Comparison of ENCODE assay signal across 31 cellular contexts in the genomic region with DNA sequence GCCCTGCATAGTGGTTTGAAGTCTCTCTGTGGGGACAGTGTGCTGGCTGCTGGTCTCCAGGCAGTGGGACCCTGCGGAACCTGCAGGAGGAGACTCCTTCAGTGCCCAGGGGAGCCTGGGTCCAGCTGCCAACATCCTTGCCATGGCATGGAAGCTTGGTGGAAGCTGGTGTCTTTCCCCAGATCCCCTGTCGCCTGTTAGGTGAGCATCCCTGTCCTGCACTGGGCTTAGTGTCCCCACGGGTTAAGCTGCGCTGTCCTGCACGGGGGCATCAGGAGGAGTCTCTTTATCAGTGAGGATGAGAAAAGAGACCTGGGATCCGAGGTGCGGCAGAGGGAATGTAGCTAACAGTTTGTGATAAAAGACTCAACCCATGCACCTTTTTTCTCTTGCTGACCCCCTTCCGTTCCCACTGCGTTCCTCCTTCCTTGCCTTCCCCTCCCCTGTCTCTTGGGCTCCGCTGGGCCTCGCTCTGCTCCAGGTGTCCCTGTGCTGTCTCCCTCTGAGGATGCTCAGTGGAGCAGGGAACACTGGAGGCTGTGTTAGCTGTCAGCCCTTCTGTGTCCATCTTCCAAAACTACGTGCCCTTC. TPM values are rescaled to one million over a fixed set of nuclear protein-coding genes. Genes with fewer than 3 reads are reported as not detected.
DNase-seq lines count a peak whose midpoint lies in the region; ATAC-seq and TF ChIP-seq lines count a peak whose summit lies in the region.
"Had no signal": no experiment of that assay in that cellular context is flagged by ENCODE, and none has a peak within 500 bp of the region (broad histone marks: within the 10 kb centered on the region; RNA-seq: fewer than 3 reads in every experiment).

No MANE protein-coding gene starts in this region.

- TF ChIP-seq POLR2A in Peyer's patch (IDR thresholded peaks at IDR 0.05): no peak

- no peaks in the 10 kb centered on the region for H3K27me3 ChIP-seq in Peyer's patch
- H3K27me3 ChIP-seq in CD4-positive, alpha-beta T cell (ENCODE audit: control insufficient read depth, insufficient read depth, low read length): no peaks in the 10 kb centered on the region
- H3K27me3 ChIP-seq: ascending aorta, cardiac muscle cell, upper lobe of left lung had no signal

- no peaks in the 10 kb centered on the region for H3K9me3 ChIP-seq in Peyer's patch
- peaks cover 12% of the 10 kb centered on the region for H3K9me3 ChIP-seq in CD4-positive, alpha-beta T cell (ENCODE audit: control insufficient read depth, low read length)
- H3K9me3 ChIP-seq: upper lobe of left lung had no signal

- DNase-seq in activated CD4-positive, CD25-positive, alpha-beta regulatory T cell treated with anti-CD3 and anti-CD28 coated beads, Interleukin-2, amount 50 U/mL, for 72 hours: peak; percentile 20
- DNase-seq in Peyer's patch: peak in 2 of 3 donors; percentile 31 to 40
- DNase-seq in coronary artery (ENCODE audit: low spot score): peak; percentile 69
- DNase-seq in posterior vena cava (ENCODE audit: low spot score): peak; percentile 58
- no peak for DNase-seq in NCI-H345 treated with DMSO at 0.1 percent for 48 hours (lab: John Stamatoyannopoulos, UW; ENCODE audit: unreplicated experiment)
- no peak for DNase-seq in CD4-positive, alpha-beta T cell
- no peak for DNase-seq in substantia nigra (lab: John Stamatoyannopoulos, UW)
- DNase-seq: activated T-cell treated with anti-CD3 and anti-CD28 coated beads, Interleukin-2, amount 50 U/mL, for 72 hours; cortex of kidney; DMS79; effector memory CD4-positive, alpha-beta T cell; immature natural killer cell; mesenchymal stem cell; MV-4-11; NCI-H1436; NCI-H2081; NCI-H2227 treated with DMSO at 0.1 percent for 48 hours; NCI-H526 treated with DMSO at 0.1 percent for 48 hours; NK-92 treated with Interleukin-12 subunit alpha and Interleukin-12 subunit beta, amount 100 ng/mL, for 24 hours; SK-N-SH; stimulated activated CD4-positive, alpha-beta T cell treated with anti-CD3 and anti-CD28 coated beads, Interleukin-4, amount 100 ng/mL, for 24 hours had no signal

- H3K9me3 Mint-ChIP-seq in CD4-positive, alpha-beta T cell: no peaks in the 10 kb centered on the region

- no peaks in the 10 kb centered on the region for H3K4me1 ChIP-seq in Peyer's patch
- H3K4me1 ChIP-seq: ascending aorta, psoas muscle had no signal

- no peak overlapping the region for H3K27ac Mint-ChIP-seq in CD4-positive, alpha-beta T cell
- H3K27ac Mint-ChIP-seq: activated naive CD4-positive, alpha-beta T cell treated with anti-CD3 and anti-CD28 coated beads, Interleukin-2, amount 50 U/mL, for 24 hours; activated T-cell treated with anti-CD3 and anti-CD28 coated beads, Interleukin-2, amount 50 U/mL, for 72 hours; immature natural killer cell had no signal

- peaks cover 66% of the 10 kb centered on the region for H3K36me3 Mint-ChIP-seq in CD4-positive, alpha-beta T cell (ENCODE audit: low read depth)

- CTCF ChIA-PET in CD4-positive, alpha-beta T cell (lab: Charles Lee): no interaction called here

- H3K27ac ChIP-seq in Peyer's patch: no peak overlapping the region
- H3K27ac ChIP-seq in coronary artery: no peak overlapping the region
- no peak overlapping the region for H3K27ac ChIP-seq in CD4-positive, alpha-beta T cell (ENCODE audit: low read depth, low read length)
- no peak overlapping the region for H3K27ac ChIP-seq in substantia nigra (ENCODE audit: low read depth, low read length, poor library complexity, severe bottlenecking)
- H3K27ac ChIP-seq: 22Rv1, ascending aorta, C4-2B, cardiac muscle cell, psoas muscle, upper lobe of left lung had no signal

- no peak for TF ChIP-seq CTCF in Peyer's patch (IDR thresholded peaks at IDR 0.05)
- no peak for TF ChIP-seq CTCF in coronary artery (IDR thresholded peaks at IDR 0.05)
- TF ChIP-seq CTCF in CD4-positive, alpha-beta T cell (IDR thresholded peaks at IDR 0.05): no peak

- intact Hi-C loops in posterior vena cava (cut with DNase I): no loop called here
- intact Hi-C loops in CD4-positive, alpha-beta T cell (cut with DNase I, micrococcal nuclease): no loop called here

- H3K4me1 Mint-ChIP-seq in CD4-positive, alpha-beta T cell (ENCODE audit: low read depth): no peaks in the 10 kb centered on the region
- H3K4me1 Mint-ChIP-seq: activated naive CD4-positive, alpha-beta T cell treated with anti-CD3 and anti-CD28 coated beads, Interleukin-2, amount 50 U/mL, for 24 hours; immature natural killer cell had no signal

- no peaks in the 10 kb centered on the region for H3K27me3 Mint-ChIP-seq in CD4-positive, alpha-beta T cell
- H3K27me3 Mint-ChIP-seq: activated naive CD4-positive, alpha-beta T cell treated with anti-CD3 and anti-CD28 coated beads, Interleukin-2, amount 50 U/mL, for 24 hours had no signal

- H3K4me3 ChIP-seq in Peyer's patch (no peak overlapping the region), coronary artery (no peak overlapping the region)
- H3K4me3 ChIP-seq: ascending aorta, cardiac muscle cell, psoas muscle, upper lobe of left lung had no signal

- H3K4me3 Mint-ChIP-seq in CD4-positive, alpha-beta T cell: no peak overlapping the region
- H3K4me3 Mint-ChIP-seq: activated naive CD4-positive, alpha-beta T cell treated with anti-CD3 and anti-CD28 coated beads, Interleukin-2, amount 50 U/mL, for 24 hours; activated T-cell treated with anti-CD3 and anti-CD28 coated beads, Interleukin-2, amount 50 U/mL, for 72 hours; immature natural killer cell had no signal

- POLR2A ChIA-PET in CD4-positive, alpha-beta T cell (lab: Charles Lee): no interaction called here

- no peak for ATAC-seq in activated CD4-positive, CD25-positive, alpha-beta regulatory T cell treated with anti-CD3 and anti-CD28 coated beads, Interleukin-2, amount 50 U/mL, for 24 hours
- no peak for ATAC-seq in CD4-positive, alpha-beta T cell (ENCODE audit: poor library complexity)
- ATAC-seq: activated T-cell treated with anti-CD3 and anti-CD28 coated beads, Interleukin-2, amount 50 U/mL, for 72 hours; HCT116; psoas muscle; sciatic nerve had no signal

- peaks cover 0 to 77% (median 0%) of the 10 kb centered on the region in 3 donors for H3K36me3 ChIP-seq in Peyer's patch
- H3K36me3 ChIP-seq: cardiac muscle cell had no signal

RNA-seq across cellular contexts. Expression of gene SLC37A1, which starts 59.3 kb away (rescaled TPM):
- 100 to 1,000 TPM in 3 of 4 donors, 10 to 100 TPM in 1; 66.0 to 249 (median 195) TPM for total RNA-seq in Peyer's patch
- total RNA-seq in posterior vena cava: 1 to 10 TPM; 5.2 to 6.0 TPM
- total RNA-seq in CD4-positive, alpha-beta T cell: 10 to 100 TPM; 16.4 to 16.7 TPM

Comparison
In these comparisons a context has a peak if more than half of its experiments do, and no peak if none do; other contexts are left out.
1. DNase-seq: peak in activated CD4-positive, CD25-positive, alpha-beta regulatory T cell treated with anti-CD3 and anti-CD28 coated beads, Interleukin-2, amount 50 U/mL, for 72 hours (single experiment), Peyer's patch (2 of 3), coronary artery (single experiment) and posterior vena cava (single experiment); none in NCI-H345 treated with DMSO at 0.1 percent for 48 hours (single experiment), CD4-positive, alpha-beta T cell (0 of 10) and substantia nigra (0 of 49).